ENCODE assay signal across 15 cellular contexts in the genomic region with DNA sequence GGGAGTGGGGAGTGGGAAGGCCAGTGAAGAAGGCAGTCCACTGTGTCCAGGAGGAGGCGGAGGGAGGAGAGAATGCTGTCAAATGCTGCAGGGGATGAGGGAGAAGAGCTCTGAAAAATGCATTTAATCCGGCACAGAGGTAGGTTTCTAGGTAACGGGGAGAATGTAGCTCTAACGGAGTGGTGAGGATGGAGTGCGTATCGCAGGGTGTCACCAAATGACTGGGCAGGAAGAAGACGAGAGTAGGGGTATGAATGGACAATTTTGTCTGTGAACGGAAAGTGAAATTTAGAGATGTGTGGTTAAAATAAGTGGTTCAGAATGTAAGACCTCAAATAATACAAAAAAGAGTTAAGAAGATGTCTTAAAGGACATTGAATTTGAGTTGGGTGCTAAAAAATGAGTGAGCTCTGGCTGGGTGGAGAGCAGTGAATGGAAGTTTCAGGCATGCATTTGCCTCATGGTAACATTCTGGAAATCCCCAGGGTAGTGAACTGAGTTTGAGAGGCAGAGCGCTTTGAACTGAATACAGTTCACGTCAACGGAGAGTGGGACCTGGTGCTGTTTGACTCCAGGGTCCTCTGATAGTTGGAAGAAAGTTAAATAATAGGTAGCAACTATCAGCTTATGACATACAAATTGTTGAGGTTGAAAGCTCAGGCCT.
DNase-seq lines count a peak whose midpoint lies in the region; ATAC-seq and TF ChIP-seq lines count a peak whose summit lies in the region.
"Had no signal": no experiment of that assay in that cellular context is flagged by ENCODE, and none has a peak within 500 bp of the region (broad histone marks: within the 10 kb centered on the region; RNA-seq: fewer than 3 reads in every experiment).

No MANE protein-coding gene starts in this region.

- DNase-seq in mammary epithelial cell (no peak), NCI-H526 (lab: John Stamatoyannopoulos, UW) (no peak), tibial artery (no peak)
- DNase-seq in activated T-cell treated with anti-CD3 and anti-CD28 coated beads, Interleukin-2, amount 50 U/mL, for 48 hours = no peak
- DNase-seq: BE2C, DMS153, immature natural killer cell, NCI-H1105 treated with DMSO at 0.1 percent for 48 hours, NCI-H510A treated with DMSO at 0.1 percent for 48 hours had no signal

- H3K27me3 ChIP-seq in mammary epithelial cell (ENCODE audit: insufficient read depth, low read length) (no peaks in the 10 kb centered on the region), tibial artery (no peaks in the 10 kb centered on the region)
- H3K27me3 ChIP-seq: BE2C, gastroesophageal sphincter had no signal

- no peaks in the 10 kb centered on the region for H4K20me1 ChIP-seq in mammary epithelial cell (ENCODE audit: insufficient read depth, low read length)

- H3K4me2 ChIP-seq in mammary epithelial cell (ENCODE audit: insufficient read depth, low read depth, low read length) = no peak overlapping the region

- intact Hi-C loops in mammary epithelial cell (cut with micrococcal nuclease) = no loop called here
- intact Hi-C loops in tibial artery (cut with DNase I; ENCODE audit: low total_unique reads) = no loop called here

- 87% methylated on average over 10 of the region's 11 CpGs for WGBS in mammary epithelial cell (ENCODE audit: low coverage, missing lambda C conversion rate)

- H3K36me3 ChIP-seq in mammary epithelial cell (ENCODE audit: insufficient read depth, low read length) (no peaks in the 10 kb centered on the region), tibial artery (no peaks in the 10 kb centered on the region)
- H3K36me3 ChIP-seq: BE2C, gastroesophageal sphincter had no signal

- no TSS peak for BruUV-seq in mammary epithelial cell (replicated peaks; lab: Mats Ljungman, UMichigan)

- H3K27ac ChIP-seq in mammary epithelial cell (ENCODE audit: insufficient read depth, low read depth, low read length) = no peak overlapping the region
- no peak overlapping the region for H3K27ac ChIP-seq in tibial artery
- H3K27ac ChIP-seq: gastroesophageal sphincter had no signal

- peak; percentile 89 for ATAC-seq in GM18520 (IDR thresholded peaks at IDR 0.05; ENCODE audit: unreplicated experiment)
- ATAC-seq in GM19467 (IDR thresholded peaks at IDR 0.05; ENCODE audit: unreplicated experiment) = peak; percentile 70
- peak; percentile 96 for ATAC-seq in HG02938 (IDR thresholded peaks at IDR 0.05; ENCODE audit: unreplicated experiment)
- peak; percentile 84 for ATAC-seq in HG03565 (IDR thresholded peaks at IDR 0.05; ENCODE audit: unreplicated experiment)
- ATAC-seq: gastroesophageal sphincter, Panc1 had no signal

- dilution Hi-C loops in mammary epithelial cell (cut with HindIII; ENCODE audit: low sequenced_read_pairs) = no loop called here

- no peak overlapping the region for H3K9ac ChIP-seq in mammary epithelial cell (ENCODE audit: insufficient read depth, low read length)

- H3K79me2 ChIP-seq in mammary epithelial cell (ENCODE audit: insufficient read depth, low read length) = no peaks in the 10 kb centered on the region

- TF ChIP-seq CTCF in mammary epithelial cell (conservative IDR thresholded peaks at IDR 0.05 in 1 of 2, IDR thresholded peaks at IDR 0.05 in 1 of 2; ENCODE audit: extremely low read depth in 1 of 2, insufficient read depth in 1 of 2, low read depth in 1 of 2, low read length in 2 of 2) (no peak), tibial artery (IDR thresholded peaks at IDR 0.05) (no peak)

- H3K4me1 ChIP-seq in mammary epithelial cell (ENCODE audit: insufficient read depth, low read length) = peaks cover 15% of the 10 kb centered on the region
- H3K4me1 ChIP-seq in tibial artery = peaks cover 0 to 8% (median 0%) of the 10 kb centered on the region in 4 donors

- H3K4me3 ChIP-seq in mammary epithelial cell (replicated peaks in 1 of 3; ENCODE audit: insufficient read depth in 1 of 3, low read depth in 2 of 3, low read length in 3 of 3) (no peak overlapping the region), tibial artery (no peak overlapping the region)
- H3K4me3 ChIP-seq: gastroesophageal sphincter had no signal

- no peak overlapping the region for H2AFZ ChIP-seq in mammary epithelial cell (ENCODE audit: low read depth, low read length)

- in situ Hi-C loops in mammary epithelial cell (cut with MboI; ENCODE audit: low sequenced_read_pairs in 2 of 2) = no loop called here

- CTCF ChIA-PET in mammary epithelial cell (lab: Charles Lee; ENCODE audit: low non-redundant PET) = no interaction called here

- peaks cover 8% of the 10 kb centered on the region for H3K9me3 ChIP-seq in mammary epithelial cell (replicated peaks; ENCODE audit: insufficient read depth, low read length)
- no peaks in the 10 kb centered on the region for H3K9me3 ChIP-seq in tibial artery
- H3K9me3 ChIP-seq: BE2C had no signal
